ENCODE assay signal across 10 cellular contexts in genomic region chr11:107182983-107183382, GRCh38.
DNase-seq lines count a peak whose midpoint lies in the region; ATAC-seq and TF ChIP-seq lines count a peak whose summit lies in the region.
"Had no signal": no experiment of that assay in that cellular context is flagged by ENCODE, and none has a peak within 500 bp of the region (broad histone marks: within the 10 kb centered on the region; RNA-seq: fewer than 3 reads in every experiment).

No MANE protein-coding gene starts in this region.

- no peaks in the 10 kb centered on the region for H3K79me2 ChIP-seq in GM23338 (replicated peaks; ENCODE audit: insufficient read depth)

- H3K27me3 Mint-ChIP-seq in GM23338 (ENCODE audit: insufficient read depth, low read depth, poor library complexity), result no peaks in the 10 kb centered on the region

- ATAC-seq in GM23338 (no peak), HG03439 (IDR thresholded peaks at IDR 0.05; ENCODE audit: unreplicated experiment) (no peak), HG02870 (IDR thresholded peaks at IDR 0.05; ENCODE audit: unreplicated experiment) (no peak)
- ATAC-seq: CD8-positive, alpha-beta T cell had no signal

- H3K4me3 Mint-ChIP-seq in GM23338, result no peak overlapping the region
- H3K4me3 Mint-ChIP-seq: CD8-positive, alpha-beta T cell had no signal

- H3K4me2 ChIP-seq in GM23338, result no peak overlapping the region

- no peaks in the 10 kb centered on the region for H3F3A ChIP-seq in GM23338 (replicated peaks; ENCODE audit: low read depth)

- TF ChIP-seq CTCF in GM23338 (conservative IDR thresholded peaks at IDR 0.05; ENCODE audit: low read depth in 2 of 2) (no peak), epithelial cell of esophagus (IDR thresholded peaks at IDR 0.05; ENCODE audit: insufficient read depth, low read depth, low read length, missing control alignments) (no peak)

- H4K20me1 ChIP-seq in GM23338 (replicated peaks; ENCODE audit: insufficient read depth), result no peaks in the 10 kb centered on the region

- H3K4me3 ChIP-seq in GM23338 (no peak overlapping the region), epithelial cell of esophagus (ENCODE audit: low read length) (no peak overlapping the region)

- no peak overlapping the region for H3K27ac Mint-ChIP-seq in GM23338
- H3K27ac Mint-ChIP-seq: CD8-positive, alpha-beta T cell had no signal

- H3K4me1 ChIP-seq in GM23338 (ENCODE audit: insufficient read depth), result 0 out of 2 replicates have a peak, but pooled peaks cover 5% of the 10 kb centered on the region

- no peaks in the 10 kb centered on the region for H3K9me3 Mint-ChIP-seq in GM23338

- H3K27ac ChIP-seq in GM23338 (ENCODE audit: low read depth), result no peak overlapping the region

- H3K9me2 ChIP-seq in GM23338 (ENCODE audit: insufficient read depth), result no peaks in the 10 kb centered on the region

- H3K27me3 ChIP-seq in GM23338 (ENCODE audit: insufficient read depth), result no peaks in the 10 kb centered on the region

- no peak for DNase-seq in GM23338 (ENCODE audit: low spot score)
- DNase-seq in NCI-H226, result peak; percentile 57
- DNase-seq in epithelial cell of esophagus (ENCODE audit: low read depth), result peak; percentile 4
- peak; percentile 1 for DNase-seq in renal cortical epithelial cell (ENCODE audit: low read depth)
- no peak for DNase-seq in HT-29 (ENCODE audit: low spot score)
- DNase-seq: CD8-positive, alpha-beta T cell; DND-41; NCI-H510A had no signal

- no peaks in the 10 kb centered on the region for H3K36me3 ChIP-seq in GM23338 (ENCODE audit: insufficient read depth)

- no peaks in the 10 kb centered on the region for H3K36me3 Mint-ChIP-seq in GM23338 (ENCODE audit: low read depth)
- H3K36me3 Mint-ChIP-seq: CD8-positive, alpha-beta T cell had no signal

- peak overlapping the region; percentile 19; the same call in 1 of the 2 replicates for H2AFZ ChIP-seq in GM23338

- H3K4me1 Mint-ChIP-seq in GM23338, result peaks cover 8% of the 10 kb centered on the region; the same call in 1 of the 3 replicates

TF ChIP-seq in GM23338, 12 proteins besides CTCF, POLR2A, EP300 and RAD21:
- TF ChIP-seq EZH2 (IDR thresholded peaks at IDR 0.05; ENCODE audit: low read depth, unreplicated experiment), result no peak
- TF ChIP-seq ZNF462 (CRISPR knock-in tag; IDR thresholded peaks at IDR 0.05), result no peak
- no peak for TF ChIP-seq REST (IDR thresholded peaks at IDR 0.05; ENCODE audit: unreplicated experiment)
- TF ChIP-seq ZNF331 (CRISPR knock-in tag; IDR thresholded peaks at IDR 0.05; ENCODE audit: low read depth), result no peak
- no peak for TF ChIP-seq EZH2phosphoT487 (IDR thresholded peaks at IDR 0.05; ENCODE audit: unreplicated experiment)
- no peak for TF ChIP-seq ZNF114 (CRISPR knock-in tag; IDR thresholded peaks at IDR 0.05)
- TF ChIP-seq POLR2AphosphoS5 (IDR thresholded peaks at IDR 0.05; ENCODE audit: low read depth), result no peak
- no peak for TF ChIP-seq CREB1 (CRISPR knock-in tag; IDR thresholded peaks at IDR 0.05; ENCODE audit: low read depth)
- no peak for TF ChIP-seq ETS1 (IDR thresholded peaks at IDR 0.05)
- no peak for TF ChIP-seq JUNB (IDR thresholded peaks at IDR 0.05; ENCODE audit: unreplicated experiment)
- no peak for TF ChIP-seq NANOG (IDR thresholded peaks at IDR 0.05; ENCODE audit: borderline replicate concordance)
- TF ChIP-seq STAT1 (IDR thresholded peaks at IDR 0.05; ENCODE audit: unreplicated experiment), result no peak

Comparison
In these comparisons a context has a peak if more than half of its experiments do, and no peak if none do; other contexts are left out.
1. DNase-seq: peak in NCI-H226 (single experiment), epithelial cell of esophagus (single experiment) and renal cortical epithelial cell (single experiment); none in GM23338 (single experiment) and HT-29 (single experiment).